Comparison of ENCODE assay signal across 8 cellular contexts in the genomic region with DNA sequence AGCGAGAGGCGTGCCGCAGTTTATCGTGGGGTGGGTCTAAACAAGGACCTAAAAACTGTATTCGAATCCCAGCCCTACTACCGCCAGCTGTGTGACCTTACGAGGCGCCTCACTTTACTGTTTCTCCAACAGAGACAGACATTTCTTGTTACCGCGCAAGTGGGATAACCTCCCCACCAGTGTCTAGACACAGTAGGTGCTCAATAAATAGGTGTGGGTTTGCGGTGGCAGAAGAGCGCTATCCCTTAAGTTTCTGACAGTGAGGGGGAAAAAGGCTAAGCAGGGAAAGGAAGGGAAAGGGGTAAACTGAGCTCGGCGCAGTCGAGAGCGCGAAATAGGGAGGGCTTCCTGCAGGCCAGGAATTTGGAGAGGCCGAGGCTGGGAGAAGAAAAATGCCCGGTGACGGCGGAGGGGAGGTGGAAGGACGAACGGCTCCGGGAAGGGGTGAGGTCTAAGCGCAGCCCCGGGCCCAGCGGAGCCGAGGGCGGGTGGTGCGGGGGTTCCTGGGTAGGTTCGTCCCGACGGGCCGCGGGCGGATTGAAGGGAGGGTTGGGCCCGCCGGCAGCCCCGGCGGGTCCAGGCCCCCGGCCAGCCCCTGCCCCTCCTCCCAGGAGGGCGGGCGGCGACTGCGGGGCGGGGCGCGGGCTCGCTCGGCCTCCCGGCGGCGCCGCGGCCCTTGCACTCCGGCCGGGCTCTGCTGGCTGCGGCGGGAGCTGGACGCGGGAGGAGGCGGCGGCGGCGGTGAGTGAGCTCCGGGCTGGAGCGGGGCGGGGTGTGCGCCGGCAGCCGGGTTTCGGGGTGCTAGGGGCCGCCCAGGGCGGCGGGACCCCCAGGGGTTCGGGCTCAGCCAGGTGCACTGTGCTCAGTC.
DNase-seq lines count a peak whose midpoint lies in the region; ATAC-seq and TF ChIP-seq lines count a peak whose summit lies in the region.

Gene CGNL1 (plus strand): TSS at position 679 of the 868 bp plus-strand sequence. CDS start 61,495 bp downstream, outside the sequence.

- H3K36me3 ChIP-seq in HUES48 (ENCODE audit: control insufficient read depth, insufficient read depth, low read length): no peaks in the 10 kb centered on the region

- peaks cover 86% of the 10 kb centered on the region for H3K27me3 Mint-ChIP-seq in stimulated activated naive CD8-positive, alpha-beta T cell treated with anti-CD3 and anti-CD28 coated beads, Interleukin-15, amount 100 ng/mL, for 72 hours

- peaks cover 12% of the 10 kb centered on the region for H3K27me3 ChIP-seq in HUES48 (ENCODE audit: control insufficient read depth, insufficient read depth, low read length)

- H3K4me1 Mint-ChIP-seq in stimulated activated naive CD8-positive, alpha-beta T cell treated with anti-CD3 and anti-CD28 coated beads, Interleukin-15, amount 100 ng/mL, for 72 hours: peaks cover 15% of the 10 kb centered on the region

- no peaks in the 10 kb centered on the region for H3K9me3 ChIP-seq in HUES48 (ENCODE audit: control insufficient read depth, insufficient read depth, low read length)

- DNase-seq in AG09309 (ENCODE audit: low read depth) (no peak), caudate nucleus (lab: John Stamatoyannopoulos, UW) (peak in 5 of 61 donors; percentile 11 to 35 (median 24)), kidney tubule cell (ENCODE audit: low spot score) (peak; percentile 42)
- DNase-seq in stimulated activated naive CD8-positive, alpha-beta T cell treated with anti-CD3 and anti-CD28 coated beads, Interleukin-15, amount 100 ng/mL, for 72 hours: no peak
- no peak for DNase-seq in stimulated activated CD4-positive, alpha-beta T cell treated with anti-CD3 and anti-CD28 coated beads, Interleukin-1b, Interleukin-23, amount 100 ng/mL, for 48 hours
- DNase-seq in activated CD4-positive, alpha-beta T cell treated with anti-CD3 and anti-CD28 coated beads for 4 hours: no peak

- peak within 1 kb of the TSS; percentile 49 for H3K4me3 ChIP-seq in AG09309 (ENCODE audit: control insufficient read depth, low read depth, low read length)
- peak within 1 kb of the TSS; percentile 74 for H3K4me3 ChIP-seq in HUES48 (ENCODE audit: low read depth, low read length)

- peak within 1 kb of the TSS in 1 of 2 donors; percentile 66 for H3K27ac Mint-ChIP-seq in stimulated activated naive CD8-positive, alpha-beta T cell treated with anti-CD3 and anti-CD28 coated beads, Interleukin-15, amount 100 ng/mL, for 72 hours

- peak within 1 kb of the TSS; percentile 67 to 87 for H3K4me3 Mint-ChIP-seq in stimulated activated naive CD8-positive, alpha-beta T cell treated with anti-CD3 and anti-CD28 coated beads, Interleukin-15, amount 100 ng/mL, for 72 hours

- peak within 1 kb of the TSS; percentile 39; the same call in 1 of the 2 replicates for H3K9ac ChIP-seq in HUES48 (ENCODE audit: low read depth, low read length)

- no peak within 1 kb of the TSS for H3K27ac ChIP-seq in HUES48 (ENCODE audit: low read depth, low read length)
- peak within 1 kb of the TSS; percentile 7 for H3K27ac ChIP-seq in caudate nucleus (ENCODE audit: low read depth, low read length)

- peak; percentile 42 for ATAC-seq in stimulated activated naive CD8-positive, alpha-beta T cell treated with anti-CD3 and anti-CD28 coated beads, Interleukin-15, amount 100 ng/mL, for 72 hours
- no peak for ATAC-seq in HG03159 (IDR thresholded peaks at IDR 0.05; ENCODE audit: unreplicated experiment)

- no peak for TF ChIP-seq CTCF in AG09309 (IDR thresholded peaks at IDR 0.05; ENCODE audit: control insufficient read depth, insufficient read depth, low read depth, low read length, missing control alignments)

- no peaks in the 10 kb centered on the region for H3K9me3 Mint-ChIP-seq in stimulated activated naive CD8-positive, alpha-beta T cell treated with anti-CD3 and anti-CD28 coated beads, Interleukin-15, amount 100 ng/mL, for 72 hours

- peaks cover 33% of the 10 kb centered on the region for H3K4me1 ChIP-seq in HUES48 (ENCODE audit: control insufficient read depth, insufficient read depth, low read length)
